1 cellular context compared by ENCODE assay signal in the genomic region with DNA sequence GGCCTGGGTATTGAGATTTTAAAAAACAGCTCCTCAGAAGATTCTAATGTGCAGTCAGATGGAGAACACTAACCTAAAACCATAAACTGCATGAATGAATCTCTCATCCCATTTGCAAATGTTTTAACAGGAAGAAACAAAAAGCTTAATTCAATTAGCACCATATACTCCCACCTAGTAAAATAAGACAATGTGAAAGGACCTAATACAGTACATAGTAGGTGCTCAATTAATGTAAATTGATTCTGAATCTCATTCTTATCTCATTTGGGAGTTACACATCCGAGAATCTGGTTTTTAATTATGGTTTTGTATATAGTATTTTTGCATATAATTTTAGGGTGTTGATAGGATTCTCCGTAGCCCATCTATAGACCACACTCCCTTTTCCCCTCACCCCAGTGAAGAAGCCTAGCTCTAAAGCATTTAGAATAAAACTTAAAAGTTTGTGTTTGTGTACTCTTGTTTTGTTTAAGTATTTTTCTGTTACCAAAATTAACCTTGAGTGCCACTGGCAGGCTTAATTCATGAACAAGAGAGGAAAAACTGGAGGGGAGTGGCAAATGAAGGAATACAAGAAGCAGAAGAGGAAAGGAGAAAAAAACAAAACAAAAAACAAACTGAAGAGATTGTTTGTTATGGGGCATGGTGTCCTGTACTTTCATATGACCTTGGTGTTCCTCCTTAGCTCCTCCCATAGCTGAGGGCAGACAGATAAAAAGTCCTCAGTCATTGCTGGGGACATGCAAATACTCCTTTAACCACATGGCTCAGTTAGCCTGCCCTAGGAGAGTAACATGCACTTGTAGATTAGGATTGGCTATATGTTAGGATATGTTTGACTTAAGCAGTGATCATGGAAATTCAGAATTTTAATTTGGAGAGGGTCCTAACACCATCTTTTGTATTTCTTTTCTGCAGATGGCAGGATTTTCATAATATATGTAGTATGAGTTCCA.
TF ChIP-seq lines count a peak whose summit lies in the region.

No MANE protein-coding gene starts in this region.

TF ChIP-seq in HepG2, 621 proteins besides CTCF, POLR2A, EP300 and RAD21:
- TF ChIP-seq NAIF1 (CRISPR knock-in tag; IDR thresholded peaks at IDR 0.05; ENCODE audit: borderline replicate concordance) (0 out of 2 replicates have a peak, but pooled peaks have one; percentile 29), SMC3 (IDR thresholded peaks at IDR 0.05; ENCODE audit: low read length) (no peak)
